28 cellular contexts compared by ENCODE assay signal in the genomic region with DNA sequence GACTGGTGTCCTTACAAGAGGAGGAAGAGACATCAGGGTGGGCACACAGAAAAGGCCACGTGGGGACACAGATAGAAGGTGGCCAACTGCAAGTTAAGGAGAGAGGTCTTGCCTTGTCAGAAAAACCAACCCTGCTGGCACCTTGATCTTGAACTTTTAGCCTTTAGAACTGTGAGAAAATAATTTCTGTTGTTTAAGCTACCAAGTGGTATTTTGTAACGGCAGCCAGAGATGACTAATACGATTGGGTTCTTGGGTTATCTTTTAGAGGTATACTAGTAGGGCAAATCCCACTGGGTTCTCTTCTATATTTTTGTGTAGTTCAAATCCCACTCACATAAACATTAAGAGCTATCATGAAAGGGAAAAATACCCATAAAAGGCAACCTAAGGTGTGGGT. TPM values are rescaled to one million over a fixed set of nuclear protein-coding genes. Genes with fewer than 3 reads are reported as not detected.
DNase-seq lines count a peak whose midpoint lies in the region; ATAC-seq and TF ChIP-seq lines count a peak whose summit lies in the region.
"Had no signal": no experiment of that assay in that cellular context is flagged by ENCODE, and none has a peak within 500 bp of the region (broad histone marks: within the 10 kb centered on the region; RNA-seq: fewer than 3 reads in every experiment).

No MANE protein-coding gene starts in this region.

- H2AFZ ChIP-seq in DND-41 (ENCODE audit: low read depth, low read length): 0 out of 2 replicates have a peak overlapping the region, but pooled peaks have one; percentile 21
- H2AFZ ChIP-seq: GM23338 had no signal

- H3K9me3 Mint-ChIP-seq in T-helper 1 cell treated with Interleukin-12 subunit alpha and Interleukin-12 subunit beta and Interleukin-4 antibody, amounts not matched to agents 30 μg/mL and 1 μg/mL, for 36 hours: peaks cover 4% of the 10 kb centered on the region
- H3K9me3 Mint-ChIP-seq in activated T-helper 1 cell treated with anti-CD3 and anti-CD28 coated beads, Interleukin-12 subunit alpha, Interleukin-12 subunit beta, Interleukin-2, Interleukin-4 antibody, amounts not matched to agents 30 ng/mL and 10 ng/mL and 1 ng/mL, durations not matched to agents 14 hours and 24 hours and 36 hours: no peaks in the 10 kb centered on the region
- H3K9me3 Mint-ChIP-seq in naive B cell: peaks cover 0 to 4% (median 0%) of the 10 kb centered on the region in 7 donors

- no peak overlapping the region for H3K4me2 ChIP-seq in DND-41 (ENCODE audit: insufficient read depth, low read length)

- H3K9ac ChIP-seq in DND-41 (ENCODE audit: low read depth, low read length): no peak overlapping the region

- peak overlapping the region; percentile 40 for H3K4me3 Mint-ChIP-seq in T-helper 1 cell treated with Interleukin-12 subunit alpha and Interleukin-12 subunit beta and Interleukin-4 antibody, amounts not matched to agents 30 μg/mL and 1 μg/mL, for 36 hours
- H3K4me3 Mint-ChIP-seq in activated T-helper 1 cell treated with anti-CD3 and anti-CD28 coated beads, Interleukin-12 subunit alpha, Interleukin-12 subunit beta, Interleukin-2, Interleukin-4 antibody, amounts not matched to agents 30 ng/mL and 10 ng/mL and 1 ng/mL, durations not matched to agents 14 hours and 24 hours and 36 hours: peak overlapping the region; percentile 13
- H3K4me3 Mint-ChIP-seq in naive B cell: peak overlapping the region; percentile 22 to 81 (median 58)
- H3K4me3 Mint-ChIP-seq: GM23338, neural crest cell had no signal

- H3K27ac ChIP-seq in DND-41 (ENCODE audit: low read length): no peak overlapping the region
- H3K27ac ChIP-seq: A549, body of pancreas, C4-2B, epithelial cell of prostate, foreskin keratinocyte, prostate gland, RWPE1, tibial nerve had no signal

- DNase-seq in T-helper 1 cell: no peak
- no peak for DNase-seq in DND-41
- no peak for DNase-seq in activated T-helper 1 cell treated with anti-CD3 and anti-CD28 coated beads, Interleukin-12 subunit alpha, Interleukin-12 subunit beta, Interleukin-2, Interleukin-4 antibody, amounts not matched to agents 30 ng/mL and 10 ng/mL and 1 ng/mL, durations not matched to agents 14 hours and 24 hours and 36 hours (ENCODE audit: low spot score)
- no peak for DNase-seq in naive B cell
- DNase-seq in GM19238 (ENCODE audit: insufficient read length, low spot score): no peak
- no peak for DNase-seq in amygdala (lab: John Stamatoyannopoulos, UW)
- DNase-seq in NCI-H1417 treated with DMSO at 0.1 percent for 48 hours (lab: John Stamatoyannopoulos, UW): no peak
- DNase-seq: activated gamma-delta T cell treated with Interleukin-2 at 50 U/mL for 16 hours; body of pancreas; cortex of kidney; DMS79; foreskin keratinocyte; hypothalamus; kidney; MV-4-11; NCI-H1930; small intestine; stimulated activated CD8-positive, alpha-beta memory T cell treated with anti-CD3 and anti-CD28 coated beads, Interleukin-4, amount 100 ng/mL, for 48 hours had no signal

- ATAC-seq in DND-41 (ENCODE audit: insufficient read depth, low read depth) (no peak), naive B cell (ENCODE audit: low read depth in 2 of 2) (no peak)
- ATAC-seq: A549, body of pancreas, foreskin keratinocyte, GM23338, HepG2 had no signal

- intact Hi-C loops in activated T-helper 1 cell treated with anti-CD3 and anti-CD28 coated beads, Interleukin-12 subunit alpha, Interleukin-12 subunit beta, Interleukin-2, Interleukin-4 antibody, amounts not matched to agents 30 ng/mL and 10 ng/mL and 1 ng/mL, durations not matched to agents 14 hours and 24 hours and 36 hours (cut with micrococcal nuclease): loop anchor here (5.0 kb wide), 1 partner anchor 33 kb away; a partner anchor contains a TSS

- H3K36me3 ChIP-seq in DND-41 (ENCODE audit: insufficient read depth, low read length): no peaks in the 10 kb centered on the region
- H3K36me3 ChIP-seq: prostate gland, tibial nerve had no signal

- H3K27ac Mint-ChIP-seq in T-helper 1 cell treated with Interleukin-12 subunit alpha and Interleukin-12 subunit beta and Interleukin-4 antibody, amounts not matched to agents 30 μg/mL and 1 μg/mL, for 36 hours: peak overlapping the region; percentile 53
- peak overlapping the region; percentile 46 for H3K27ac Mint-ChIP-seq in activated T-helper 1 cell treated with anti-CD3 and anti-CD28 coated beads, Interleukin-12 subunit alpha, Interleukin-12 subunit beta, Interleukin-2, Interleukin-4 antibody, amounts not matched to agents 30 ng/mL and 10 ng/mL and 1 ng/mL, durations not matched to agents 14 hours and 24 hours and 36 hours
- H3K27ac Mint-ChIP-seq in naive B cell: peak overlapping the region in 3 of 6 donors; percentile 28 to 82 (median 49)
- H3K27ac Mint-ChIP-seq: GM23338 had no signal

- peaks cover 17% of the 10 kb centered on the region for H3K4me1 Mint-ChIP-seq in T-helper 1 cell treated with Interleukin-12 subunit alpha and Interleukin-12 subunit beta and Interleukin-4 antibody, amounts not matched to agents 30 μg/mL and 1 μg/mL, for 36 hours (ENCODE audit: low read depth)
- H3K4me1 Mint-ChIP-seq in activated T-helper 1 cell treated with anti-CD3 and anti-CD28 coated beads, Interleukin-12 subunit alpha, Interleukin-12 subunit beta, Interleukin-2, Interleukin-4 antibody, amounts not matched to agents 30 ng/mL and 10 ng/mL and 1 ng/mL, durations not matched to agents 14 hours and 24 hours and 36 hours (ENCODE audit: low read depth): peaks cover 26% of the 10 kb centered on the region
- H3K4me1 Mint-ChIP-seq in naive B cell: peaks cover 13 to 20% (median 20%) of the 10 kb centered on the region in 3 donors

- H3K27me3 Mint-ChIP-seq in T-helper 1 cell treated with Interleukin-12 subunit alpha and Interleukin-12 subunit beta and Interleukin-4 antibody, amounts not matched to agents 30 μg/mL and 1 μg/mL, for 36 hours (ENCODE audit: low read depth): no peaks in the 10 kb centered on the region
- peaks cover 2% of the 10 kb centered on the region for H3K27me3 Mint-ChIP-seq in activated T-helper 1 cell treated with anti-CD3 and anti-CD28 coated beads, Interleukin-12 subunit alpha, Interleukin-12 subunit beta, Interleukin-2, Interleukin-4 antibody, amounts not matched to agents 30 ng/mL and 10 ng/mL and 1 ng/mL, durations not matched to agents 14 hours and 24 hours and 36 hours (ENCODE audit: insufficient read depth)
- no peaks in the 10 kb centered on the region for H3K27me3 Mint-ChIP-seq in naive B cell

- H3K27me3 ChIP-seq in DND-41 (ENCODE audit: insufficient read depth, low read length, poor library complexity): no peaks in the 10 kb centered on the region
- H3K27me3 ChIP-seq: body of pancreas, tibial nerve had no signal

- no peaks in the 10 kb centered on the region for H3K79me2 ChIP-seq in DND-41 (ENCODE audit: insufficient read depth, low read length)

- no peaks in the 10 kb centered on the region for H4K20me1 ChIP-seq in DND-41 (ENCODE audit: insufficient read depth, low read length)

- H3K4me1 ChIP-seq in DND-41 (ENCODE audit: insufficient read depth, low read length): peaks cover 29% of the 10 kb centered on the region
- H3K4me1 ChIP-seq: A549, body of pancreas, foreskin keratinocyte, prostate gland, tibial nerve had no signal

- peaks cover 6% of the 10 kb centered on the region for H3K36me3 Mint-ChIP-seq in T-helper 1 cell treated with Interleukin-12 subunit alpha and Interleukin-12 subunit beta and Interleukin-4 antibody, amounts not matched to agents 30 μg/mL and 1 μg/mL, for 36 hours (ENCODE audit: low read depth)
- peaks cover 1% of the 10 kb centered on the region for H3K36me3 Mint-ChIP-seq in activated T-helper 1 cell treated with anti-CD3 and anti-CD28 coated beads, Interleukin-12 subunit alpha, Interleukin-12 subunit beta, Interleukin-2, Interleukin-4 antibody, amounts not matched to agents 30 ng/mL and 10 ng/mL and 1 ng/mL, durations not matched to agents 14 hours and 24 hours and 36 hours (ENCODE audit: low read depth)
- no peaks in the 10 kb centered on the region for H3K36me3 Mint-ChIP-seq in naive B cell

- peaks cover 6% of the 10 kb centered on the region for H3K9me3 ChIP-seq in DND-41 (ENCODE audit: insufficient read depth, low read length, severe bottlenecking)
- H3K9me3 ChIP-seq: A549, body of pancreas, prostate gland, tibial nerve had no signal

- no peak for TF ChIP-seq CTCF in DND-41 (IDR thresholded peaks at IDR 0.05; ENCODE audit: borderline replicate concordance, extremely low read depth, low read length, poor library complexity, severe bottlenecking)

- H3K4me3 ChIP-seq in DND-41 (ENCODE audit: low read depth in 1 of 2, low read length in 2 of 2): no peak overlapping the region
- H3K4me3 ChIP-seq: A549, body of pancreas, GM23338, prostate gland, tibial nerve had no signal

RNA-seq across cellular contexts. Expression of a gene that starts 31.9 kb away (rescaled TPM):
- total RNA-seq in activated T-helper 1 cell treated with anti-CD3 and anti-CD28 coated beads, Interleukin-12 subunit alpha, Interleukin-12 subunit beta, Interleukin-2, Interleukin-4 antibody, amounts not matched to agents 30 ng/mL and 10 ng/mL and 1 ng/mL, durations not matched to agents 14 hours and 24 hours and 36 hours: 19.5 and 20.8 TPM in 2 replicates
- polyA plus RNA-seq in naive B cell (ENCODE audit: low read depth in 6 of 6): 10 to 100 TPM; 12.0 to 18.5 (median 16.3) TPM

RNA-seq across cellular contexts. Expression of a gene that starts 59.4 kb away (rescaled TPM):
- total RNA-seq in activated T-helper 1 cell treated with anti-CD3 and anti-CD28 coated beads, Interleukin-12 subunit alpha, Interleukin-12 subunit beta, Interleukin-2, Interleukin-4 antibody, amounts not matched to agents 30 ng/mL and 10 ng/mL and 1 ng/mL, durations not matched to agents 14 hours and 24 hours and 36 hours: 40.8 and 47.1 TPM in 2 replicates
- polyA plus RNA-seq in naive B cell (ENCODE audit: low read depth in 6 of 6): 10 to 100 TPM in 5 of 6 donors, 1 to 10 TPM in 1; 8.4 to 26.7 (median 16.1) TPM
